Comparison of ENCODE assay signal across 25 cellular contexts in the genomic region with DNA sequence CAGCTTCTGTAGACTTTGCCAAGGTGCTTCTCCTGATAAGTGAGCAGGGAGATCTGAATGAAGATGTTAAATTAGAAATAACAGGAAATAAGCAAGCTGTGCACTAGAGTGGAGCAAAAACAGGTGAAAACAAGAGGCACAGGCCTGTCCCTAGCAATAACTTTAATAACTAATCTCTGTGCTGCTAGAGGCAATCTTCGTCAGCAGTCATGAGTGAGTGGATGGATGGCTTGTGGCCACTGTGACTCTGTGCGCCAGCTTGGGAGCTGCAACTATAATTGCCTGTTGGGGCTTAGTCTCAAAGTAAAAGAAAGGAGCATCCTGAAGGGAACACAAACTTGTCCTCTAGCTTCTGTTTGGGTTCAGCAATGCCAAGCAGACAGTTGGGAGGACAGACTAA.
A peak's percentile ranks its signal among the peaks of the same experiment; 100 is the strongest.
DNase-seq lines count a peak whose midpoint lies in the region; ATAC-seq, FAIRE-seq and TF ChIP-seq lines count a peak whose summit lies in the region.
"Had no signal": no experiment of that assay in that cellular context is flagged by ENCODE, and none has a peak within 500 bp of the region (broad histone marks: within the 10 kb centered on the region; RNA-seq: fewer than 3 reads in every experiment).

No MANE protein-coding gene starts in this region.

- H4K8ac ChIP-seq in H1 (ENCODE audit: extremely low read depth, insufficient read depth, low read length), result no peak overlapping the region

- WGBS in H1 (ENCODE audit: extremely low coverage in 1 of 2, insufficient coverage in 1 of 2, insufficient read length in 1 of 2, insufficient replicate concordance in 2 of 2, low coverage in 1 of 2, low lambda C conversion rate in 2 of 2, missing lambda C conversion rate in 1 of 2), 2 experiments, result 84% methylated on average over 2 of the region's 2 CpGs; no CpG with 5 or more reads in 1 of the 2 experiments

- H3K18ac ChIP-seq in H1 (ENCODE audit: extremely low read depth, low read length), result no peak overlapping the region

- no peaks in the 10 kb centered on the region for H3K79me1 ChIP-seq in H1 (ENCODE audit: low read depth, low read length)

- H3K27ac Mint-ChIP-seq in CD4-positive, CD25-positive, alpha-beta regulatory T cell, result peak overlapping the region in 2 of 3 donors; percentile 24 to 28
- no peak overlapping the region for H3K27ac Mint-ChIP-seq in HFFc6
- H3K27ac Mint-ChIP-seq: B cell; CD4-positive, alpha-beta memory T cell had no signal

- no peak overlapping the region for H3K4me3 ChIP-seq in CD4-positive, CD25-positive, alpha-beta regulatory T cell (ENCODE audit: low read depth, low read length)
- no peak overlapping the region for H3K4me3 ChIP-seq in H1 (ENCODE audit: extremely low read depth in 1 of 4, insufficient read depth in 2 of 4, low read depth in 3 of 4, low read length in 4 of 4)
- H3K4me3 ChIP-seq: A549; BLaER1 treated with 17β-estradiol and CSF1 and Interleukin-3, amounts not matched to agents 10 nM and 100 nM; GM12878 had no signal

- H3K4ac ChIP-seq in H1 (replicated peaks; ENCODE audit: insufficient read length, low read depth, low read length), result no peak overlapping the region

- no peak overlapping the region for H4K5ac ChIP-seq in H1 (ENCODE audit: insufficient read length, low read depth, low read length)

- no peak overlapping the region for H3K27ac ChIP-seq in CD4-positive, CD25-positive, alpha-beta regulatory T cell (ENCODE audit: insufficient read depth, low read length, poor library complexity, severe bottlenecking)
- no peak overlapping the region for H3K27ac ChIP-seq in H1 (ENCODE audit: low read depth, low read length)
- H3K27ac ChIP-seq: 22Rv1; A549; BLaER1 treated with 17β-estradiol and CSF1 and Interleukin-3, amounts not matched to agents 10 nM and 100 nM; C4-2B had no signal

- no peak for TF ChIP-seq CTCF in H1 (IDR thresholded peaks at IDR 0.05; ENCODE audit: control extremely low read depth in 1 of 3, insufficient read depth in 1 of 3, low read depth in 1 of 3, low read length in 3 of 3)
- no peak for TF ChIP-seq CTCF in HFFc6 (IDR thresholded peaks at IDR 0.05)

- no peaks in the 10 kb centered on the region for H3K4me1 ChIP-seq in CD4-positive, CD25-positive, alpha-beta regulatory T cell (ENCODE audit: control insufficient read depth, insufficient read depth, low read length, poor library complexity, severe bottlenecking)
- H3K4me1 ChIP-seq in H1 (replicated peaks in 1 of 4; ENCODE audit: control insufficient read depth in 3 of 4, insufficient read depth in 4 of 4, low read length in 3 of 4), result no peaks in the 10 kb centered on the region
- H3K4me1 ChIP-seq: A549; BLaER1 treated with 17β-estradiol and CSF1 and Interleukin-3, amounts not matched to agents 10 nM and 100 nM had no signal

- no peak for ATAC-seq in CD4-positive, CD25-positive, alpha-beta regulatory T cell (ENCODE audit: low read depth in 2 of 2)
- no peak for ATAC-seq in GM21786 (IDR thresholded peaks at IDR 0.05; ENCODE audit: unreplicated experiment)
- ATAC-seq: A549, GM12878 had no signal

- H2BK12ac ChIP-seq in H1 (ENCODE audit: low read depth, low read length), result no peak overlapping the region

- no peak overlapping the region for H2BK5ac ChIP-seq in H1 (ENCODE audit: low read depth, low read length)

- H3K36me3 Mint-ChIP-seq in CD4-positive, CD25-positive, alpha-beta regulatory T cell, result no peaks in the 10 kb centered on the region
- no peaks in the 10 kb centered on the region for H3K36me3 Mint-ChIP-seq in HFFc6 (ENCODE audit: low read depth)
- H3K36me3 Mint-ChIP-seq: CD4-positive, alpha-beta memory T cell; CD8-positive, alpha-beta memory T cell had no signal

- no peak overlapping the region for H3K14ac ChIP-seq in H1 (ENCODE audit: insufficient read length)

- H3K4me3 Mint-ChIP-seq in CD4-positive, CD25-positive, alpha-beta regulatory T cell, result no peak overlapping the region
- H3K4me3 Mint-ChIP-seq in HFFc6, result no peak overlapping the region
- H3K4me3 Mint-ChIP-seq: B cell; CD4-positive, alpha-beta memory T cell; CD8-positive, alpha-beta memory T cell had no signal

- no peak overlapping the region for H3K9ac ChIP-seq in H1 (replicated peaks in 1 of 4; ENCODE audit: extremely low read depth in 1 of 4, low read depth in 3 of 4, low read length in 3 of 4)
- H3K9ac ChIP-seq: BLaER1 treated with 17β-estradiol and CSF1 and Interleukin-3, amounts not matched to agents 10 nM and 100 nM had no signal

- TF ChIP-seq POLR2A in H1 (IDR thresholded peaks at IDR 0.05; ENCODE audit: control extremely low read depth in 1 of 2, low read depth in 2 of 2, low read length in 2 of 2), result no peak

- no peak for TF ChIP-seq RAD21 in H1 (IDR thresholded peaks at IDR 0.05 in 1 of 2, conservative IDR thresholded peaks at IDR 0.05 in 1 of 2; ENCODE audit: low read depth in 2 of 2, low read length in 2 of 2)

- 0 out of 2 replicates have a peak overlapping the region, but pooled peaks have one; percentile 18 for H2BK15ac ChIP-seq in H1 (ENCODE audit: low read length)

- no peak for DNase-seq in CD4-positive, CD25-positive, alpha-beta regulatory T cell
- DNase-seq in H1 (ENCODE audit: low read depth in 1 of 2, low spot score in 2 of 2) (no peak), left kidney (ENCODE audit: low read depth, low spot score) (peak; percentile 48), HFFc6 (no peak), dermis blood vessel endothelial cell (no peak)
- DNase-seq: AML-193; CD4-positive, alpha-beta memory T cell; CD8-positive, alpha-beta memory T cell; COR-L47; DMS 273 treated with DMSO at 0.1 percent for 48 hours; DMS153; DMS53; DMS79; DND-41; EL; GDM1 had no signal

- no peak for FAIRE-seq in H1 (lab: Jason Lieb, UNC)
- FAIRE-seq: A549, GM12878, GM12892, GM18507 had no signal

- no peak overlapping the region for H4K91ac ChIP-seq in H1 (replicated peaks; ENCODE audit: insufficient read length, low read length)

- H2BK120ac ChIP-seq in H1 (replicated peaks; ENCODE audit: low read depth, low read length), result no peak overlapping the region

- no peak overlapping the region for H2BK20ac ChIP-seq in H1 (ENCODE audit: low read length)

- peak overlapping the region; percentile 31; the same call in 1 of the 2 replicates for H2AFZ ChIP-seq in H1 (ENCODE audit: low read length)

- H3K79me2 ChIP-seq in H1 (ENCODE audit: control insufficient read depth in 1 of 2, insufficient read depth in 2 of 2, low read length in 2 of 2), result no peaks in the 10 kb centered on the region

- no peak overlapping the region for H3K23ac ChIP-seq in H1 (ENCODE audit: insufficient read length)

- peaks cover 4 to 24% (median 16%) of the 10 kb centered on the region in 4 donors for H3K4me1 Mint-ChIP-seq in CD4-positive, CD25-positive, alpha-beta regulatory T cell
- no peaks in the 10 kb centered on the region for H3K4me1 Mint-ChIP-seq in HFFc6 (ENCODE audit: low read depth)
- H3K4me1 Mint-ChIP-seq: B cell; CD8-positive, alpha-beta memory T cell had no signal

- CTCF ChIA-PET in H1 (lab: Charles Lee; ENCODE audit: partially characterized antibody), result no interaction called here

- POLR2A ChIA-PET in H1 (lab: Charles Lee; ENCODE audit: partially characterized antibody), result no interaction called here

- H2AK5ac ChIP-seq in H1 (ENCODE audit: low read depth, low read length), result no peak overlapping the region

- no peaks in the 10 kb centered on the region for H3K23me2 ChIP-seq in H1 (ENCODE audit: low read depth, low read length)

- peaks cover 0 to 1% (median 0%) of the 10 kb centered on the region in 7 donors for H3K9me3 Mint-ChIP-seq in CD4-positive, CD25-positive, alpha-beta regulatory T cell
- H3K9me3 Mint-ChIP-seq in HFFc6, result no peaks in the 10 kb centered on the region
- H3K9me3 Mint-ChIP-seq: CD4-positive, alpha-beta memory T cell had no signal

- H3K27me3 ChIP-seq in CD4-positive, CD25-positive, alpha-beta regulatory T cell (ENCODE audit: control insufficient read depth, insufficient read depth, low read length), result no peaks in the 10 kb centered on the region
- no peaks in the 10 kb centered on the region for H3K27me3 ChIP-seq in H1 (replicated peaks in 1 of 4; ENCODE audit: control insufficient read depth in 3 of 4, extremely low read depth in 1 of 4, insufficient read depth in 3 of 4, low read length in 3 of 4)
- H3K27me3 ChIP-seq: BLaER1 treated with 17β-estradiol and CSF1 and Interleukin-3, amounts not matched to agents 10 nM and 100 nM had no signal

- no peaks in the 10 kb centered on the region for H3K9me3 ChIP-seq in CD4-positive, CD25-positive, alpha-beta regulatory T cell (ENCODE audit: control insufficient read depth in 2 of 2, low read length in 2 of 2)
- no peaks in the 10 kb centered on the region for H3K9me3 ChIP-seq in H1 (ENCODE audit: insufficient read depth in 2 of 2, low read depth in 1 of 2, low read length in 1 of 2)
- H3K9me3 ChIP-seq: A549; BLaER1 treated with 17β-estradiol and CSF1 and Interleukin-3, amounts not matched to agents 10 nM and 100 nM had no signal

- H3K36me3 ChIP-seq in CD4-positive, CD25-positive, alpha-beta regulatory T cell (ENCODE audit: control insufficient read depth, insufficient read depth, low read length), result no peaks in the 10 kb centered on the region
- H3K36me3 ChIP-seq in H1 (ENCODE audit: control insufficient read depth in 2 of 4, insufficient read depth in 4 of 4, low read length in 3 of 4), result no peaks in the 10 kb centered on the region
- H3K36me3 ChIP-seq: BLaER1 treated with 17β-estradiol and CSF1 and Interleukin-3, amounts not matched to agents 10 nM and 100 nM had no signal

- TF ChIP-seq EP300 in H1 (IDR thresholded peaks at IDR 0.05; ENCODE audit: borderline replicate concordance in 1 of 2, low read depth in 2 of 2, low read length in 2 of 2), result no peak

- no peak overlapping the region for H3K56ac ChIP-seq in H1 (replicated peaks; ENCODE audit: insufficient read length, low read depth, low read length)

- no peak overlapping the region for H3K4me2 ChIP-seq in H1 (ENCODE audit: insufficient read depth in 1 of 2, low read depth in 2 of 2, low read length in 2 of 2)
- H3K4me2 ChIP-seq: A549; BLaER1 treated with 17β-estradiol and CSF1 and Interleukin-3, amounts not matched to agents 10 nM and 100 nM had no signal

- no peaks in the 10 kb centered on the region for H4K20me1 ChIP-seq in H1 (replicated peaks in 1 of 2; ENCODE audit: control insufficient read depth in 1 of 2, insufficient read depth in 2 of 2, low read length in 2 of 2)
- H4K20me1 ChIP-seq: BLaER1 treated with 17β-estradiol and CSF1 and Interleukin-3, amounts not matched to agents 10 nM and 100 nM had no signal

- H3K27me3 Mint-ChIP-seq in CD4-positive, CD25-positive, alpha-beta regulatory T cell, result no peaks in the 10 kb centered on the region
- H3K27me3 Mint-ChIP-seq in HFFc6 (ENCODE audit: insufficient read depth), result peaks cover 7% of the 10 kb centered on the region

TF ChIP-seq in H1, 55 proteins besides CTCF, POLR2A, EP300 and RAD21 (continues in another document):
- no peak for TF ChIP-seq JUN (IDR thresholded peaks at IDR 0.05; ENCODE audit: low read depth, low read length)
- TF ChIP-seq NRF1 (IDR thresholded peaks at IDR 0.05; ENCODE audit: low read depth, low read length), result no peak
- no peak for TF ChIP-seq SIRT6 (IDR thresholded peaks at IDR 0.05; ENCODE audit: low read length)
- no peak for TF ChIP-seq GABPA (IDR thresholded peaks at IDR 0.05; ENCODE audit: borderline replicate concordance, insufficient read depth, low read length)
- TF ChIP-seq POU5F1 (IDR thresholded peaks at IDR 0.05; ENCODE audit: low read depth, low read length), result no peak
